In the genomic region with DNA sequence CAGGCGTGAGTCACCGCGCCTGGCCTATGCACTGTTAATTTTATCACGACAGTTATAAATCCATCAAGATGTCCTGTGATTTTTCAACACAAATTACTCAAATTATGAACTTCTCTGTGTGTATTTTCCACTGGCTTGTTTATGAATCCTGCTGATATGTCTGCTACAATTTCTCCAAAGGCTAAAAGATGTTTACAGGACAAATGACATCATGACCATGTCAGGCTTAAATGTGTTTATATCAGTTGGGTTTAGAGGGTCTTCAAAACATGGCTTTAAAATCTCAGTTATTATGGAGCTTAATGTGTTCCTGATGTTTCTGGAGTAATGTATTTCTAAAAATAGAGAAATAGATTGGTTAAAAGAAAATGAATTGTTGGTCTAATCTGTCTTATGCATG, we compare ENCODE assay signal across 31 cellular contexts. TPM values are rescaled to one million over a fixed set of nuclear protein-coding genes. Genes with fewer than 3 reads are reported as not detected.
"Had no signal": no experiment of that assay in that cellular context is flagged by ENCODE, and none has a peak within 500 bp of the region (broad histone marks: within the 10 kb centered on the region; RNA-seq: fewer than 3 reads in every experiment).

No MANE protein-coding gene starts in this region.

- H3K36me3 ChIP-seq: cardiac muscle cell had no signal

- H3K4me3 ChIP-seq: ascending aorta, cardiac muscle cell had no signal

- DNase-seq: activated B cell treated with CpG ODN at 0.5 μM for 24 hours; activated CD4-positive, alpha-beta memory T cell treated with anti-CD3 and anti-CD28 coated beads, Interleukin-2, amount 10 ng/mL, durations not matched to agents 7 days and 5 days; activated CD4-positive, alpha-beta T cell treated with anti-CD3 and anti-CD28 coated beads for 36 hours; activated CD4-positive, alpha-beta T cell treated with anti-CD3 and anti-CD28 coated beads for 48 hours; activated CD4-positive, alpha-beta T cell treated with anti-CD3 and anti-CD28 coated beads, Interleukin-2, amount 10 ng/mL, durations not matched to agents 7 days and 5 days; activated CD4-positive, alpha-beta T cell treated with anti-CD3 and anti-CD28 coated beads, Interleukin-2, amount 50 U/mL, for 48 hours; activated CD4-positive, CD25-positive, alpha-beta regulatory T cell treated with anti-CD3 and anti-CD28 coated beads, Interleukin-2, amount 50 U/mL, for 72 hours; activated CD8-positive, alpha-beta memory T cell treated with anti-CD3 and anti-CD28 coated beads for 24 hours; activated CD8-positive, alpha-beta memory T cell treated with anti-CD3 and anti-CD28 coated beads, Interleukin-2, amount 10 ng/mL, durations not matched to agents 7 days and 5 days; activated CD8-positive, alpha-beta memory T cell treated with anti-CD3 and anti-CD28 coated beads, Interleukin-2, amount 50 U/mL, for 48 hours; activated CD8-positive, alpha-beta T cell treated with anti-CD3 and anti-CD28 coated beads, Interleukin-2, amount 10 ng/mL, durations not matched to agents 7 days and 5 days; activated effector memory CD4-positive, alpha-beta T cell treated with Interleukin-2 at 50 U/mL for 16 hours; activated gamma-delta T cell; activated naive CD4-positive, alpha-beta T cell treated with anti-CD3 and anti-CD28 coated beads for 36 hours; activated naive CD4-positive, alpha-beta T cell treated with anti-CD3 and anti-CD28 coated beads, Interleukin-2, amount 50 U/mL, for 16 hours; activated naive CD8-positive, alpha-beta T cell treated with anti-CD3 and anti-CD28 coated beads, Interleukin-2, amount 10 ng/mL, durations not matched to agents 7 days and 5 days; activated naive CD8-positive, alpha-beta T cell treated with anti-CD3 and anti-CD28 coated beads, Interleukin-2, amount 50 U/mL, for 24 hours; activated T-cell treated with anti-CD3 and anti-CD28 coated beads, Interleukin-2, amount 50 U/mL, for 24 hours; activated T-cell treated with anti-CD3 and anti-CD28 coated beads, Interleukin-2, amount 50 U/mL, for 48 hours; amygdala; anterior cingulate cortex; caudate nucleus; SW 1271; T-helper 1 cell; T-helper 2 cell; T-helper 9 cell had no signal

- ATAC-seq: activated CD4-positive, alpha-beta T cell treated with anti-CD3 and anti-CD28 coated beads for 36 hours; activated CD8-positive, alpha-beta memory T cell treated with anti-CD3 and anti-CD28 coated beads, Interleukin-2, amount 10 ng/mL, durations not matched to agents 7 days and 5 days; activated CD8-positive, alpha-beta T cell treated with anti-CD3 and anti-CD28 coated beads, Interleukin-2, amount 10 ng/mL, durations not matched to agents 7 days and 5 days; activated naive CD8-positive, alpha-beta T cell treated with anti-CD3 and anti-CD28 coated beads, Interleukin-2, amount 50 U/mL, for 24 hours had no signal

- H3K27ac ChIP-seq: ascending aorta, cardiac muscle cell, VCaP had no signal

- H3K27me3 ChIP-seq: ascending aorta, cardiac muscle cell had no signal

- H3K9me3 ChIP-seq: ascending aorta had no signal

- FAIRE-seq: bronchial epithelial cell, TTC549 had no signal

RNA-seq across cellular contexts. Expression of a gene that starts 44.0 kb away (rescaled TPM):
- total RNA-seq: activated B cell treated with CpG ODN at 0.5 μM for 24 hours; activated CD4-positive, alpha-beta memory T cell treated with anti-CD3 and anti-CD28 coated beads, Interleukin-2, amount 10 ng/mL, durations not matched to agents 7 days and 5 days; activated CD4-positive, alpha-beta T cell treated with anti-CD3 and anti-CD28 coated beads, Interleukin-2, amount 10 ng/mL, durations not matched to agents 7 days and 5 days; activated CD8-positive, alpha-beta memory T cell treated with anti-CD3 and anti-CD28 coated beads, Interleukin-2, amount 10 ng/mL, durations not matched to agents 7 days and 5 days; activated CD8-positive, alpha-beta T cell treated with anti-CD3 and anti-CD28 coated beads, Interleukin-2, amount 10 ng/mL, durations not matched to agents 7 days and 5 days; activated naive CD4-positive, alpha-beta T cell treated with anti-CD3 and anti-CD28 coated beads for 36 hours; activated naive CD8-positive, alpha-beta T cell treated with anti-CD3 and anti-CD28 coated beads, Interleukin-2, amount 10 ng/mL, durations not matched to agents 7 days and 5 days had no signal
- polyA plus RNA-seq: cardiac muscle cell had no signal
